ENCODE assay signal across 1 cellular context in the genomic region with DNA sequence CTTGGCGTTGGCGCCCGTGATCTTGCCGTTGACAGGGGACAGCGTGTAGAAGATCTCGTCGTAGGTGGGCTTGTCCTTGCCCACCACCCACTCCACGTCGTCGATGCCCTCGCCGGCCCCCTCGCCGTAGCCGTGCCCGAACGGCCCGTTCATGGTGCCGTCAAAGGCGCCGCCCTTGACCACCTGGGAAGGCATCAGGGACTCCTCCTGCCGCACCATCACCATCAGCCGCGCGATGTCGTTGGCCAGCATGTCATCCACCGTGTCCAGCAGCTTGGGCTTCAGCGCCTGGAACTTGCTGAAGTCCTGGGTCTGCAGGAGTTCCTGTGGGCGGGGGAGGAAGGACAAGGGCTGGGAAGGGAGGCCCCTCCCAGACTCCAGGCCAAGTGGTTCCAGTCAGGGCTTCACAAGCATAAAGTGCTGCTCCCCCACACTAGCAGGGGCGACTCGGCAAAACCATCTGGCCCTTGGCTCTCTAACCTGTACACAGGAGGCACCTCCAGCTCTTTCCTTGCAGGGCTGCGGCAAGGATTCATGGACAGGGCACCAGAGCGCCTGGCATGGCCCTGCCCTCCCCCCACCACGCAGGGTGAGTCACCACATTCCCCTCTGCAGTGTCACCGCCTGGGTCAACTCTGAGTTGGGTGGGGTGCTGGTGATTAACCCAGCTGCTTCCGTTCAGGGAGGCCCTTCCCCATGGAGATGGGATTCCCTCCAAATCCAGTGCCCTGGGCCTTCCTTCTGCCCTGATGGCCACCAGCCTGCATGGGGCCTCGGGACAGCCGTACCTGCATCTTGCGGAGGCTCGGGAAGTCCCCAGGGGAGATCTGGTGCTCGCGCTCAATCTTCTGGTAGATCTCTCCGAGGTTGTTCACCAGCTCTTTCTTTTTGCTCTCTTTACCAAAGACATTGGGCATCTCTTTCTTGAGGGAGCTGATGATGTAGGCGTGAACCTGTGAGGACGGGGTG.
TF ChIP-seq lines count a peak whose summit lies in the region.

No MANE protein-coding gene starts in this region.

TF ChIP-seq in HepG2, 621 proteins besides CTCF, POLR2A, EP300 and RAD21 (continued from another document and continues in another):
- TF ChIP-seq HNF1A (IDR thresholded peaks at IDR 0.05; ENCODE audit: low read depth) (peak; percentile 44; the same call in 1 of the 2 replicates), HNF1A (CRISPR knock-in tag; IDR thresholded peaks at IDR 0.05; ENCODE audit: borderline replicate concordance) (no peak), ZMYM3 (CRISPR knock-in tag; IDR thresholded peaks at IDR 0.05) (no peak), GATAD2A (CRISPR knock-in tag; IDR thresholded peaks at IDR 0.05) (peak; percentile 78), ZBTB38 (CRISPR knock-in tag; IDR thresholded peaks at IDR 0.05) (peak; percentile 97), TP53 (CRISPR knock-in tag; conservative IDR thresholded peaks at IDR 0.05) (no peak), RBFOX2 (IDR thresholded peaks at IDR 0.05; ENCODE audit: low read depth, low read length) (0 out of 2 replicates have a peak, but pooled peaks have one; percentile 35), FOXK1 (CRISPR knock-in tag; IDR thresholded peaks at IDR 0.05; ENCODE audit: borderline replicate concordance, low read depth) (peak; percentile 23; the same call in 1 of the 2 replicates), THAP11 (CRISPR knock-in tag; IDR thresholded peaks at IDR 0.05) (peak; percentile 55; the same call in 1 of the 2 replicates), YEATS2 (CRISPR knock-in tag; IDR thresholded peaks at IDR 0.05; ENCODE audit: borderline replicate concordance) (peak; percentile 54; the same call in 1 of the 2 replicates), SOX13 (IDR thresholded peaks at IDR 0.05) (no peak), SOX13 (CRISPR knock-in tag; conservative IDR thresholded peaks at IDR 0.05 in 1 of 2, IDR thresholded peaks at IDR 0.05 in 1 of 2) (peak in 1 of 2 experiments; percentile 24; a peak in 1 of 4 replicates), SAP130 (CRISPR knock-in tag; IDR thresholded peaks at IDR 0.05; ENCODE audit: low read depth) (peak; percentile 85), ZNF670 (CRISPR knock-in tag; IDR thresholded peaks at IDR 0.05; ENCODE audit: borderline replicate concordance) (no peak), XRCC5 (optimal IDR thresholded peaks at IDR 0.05; ENCODE audit: low read length) (peak; percentile 38), GABPB1 (CRISPR knock-in tag; IDR thresholded peaks at IDR 0.05) (peak; percentile 78), NR2F6 (IDR thresholded peaks at IDR 0.05) (0 out of 2 replicates have a peak, but pooled peaks have one; percentile 19), NR2F6 (CRISPR knock-in tag; IDR thresholded peaks at IDR 0.05) (peak; percentile 74; the same call in 1 of the 2 replicates), ZSCAN25 (CRISPR knock-in tag; IDR thresholded peaks at IDR 0.05) (0 out of 2 replicates have a peak, but pooled peaks have one; percentile 21), ZMYM2 (CRISPR knock-in tag; IDR thresholded peaks at IDR 0.05) (no peak), ZNF253 (CRISPR knock-in tag; IDR thresholded peaks at IDR 0.05; ENCODE audit: borderline replicate concordance) (no peak), ELF1 (CRISPR knock-in tag; IDR thresholded peaks at IDR 0.05) (peak; percentile 17; the same call in 1 of the 2 replicates), ZNF563 (CRISPR knock-in tag; IDR thresholded peaks at IDR 0.05) (peak; percentile 46; the same call in 1 of the 2 replicates), KLF6 (CRISPR knock-in tag; IDR thresholded peaks at IDR 0.05) (no peak)
- TF ChIP-seq, protein P1, sequence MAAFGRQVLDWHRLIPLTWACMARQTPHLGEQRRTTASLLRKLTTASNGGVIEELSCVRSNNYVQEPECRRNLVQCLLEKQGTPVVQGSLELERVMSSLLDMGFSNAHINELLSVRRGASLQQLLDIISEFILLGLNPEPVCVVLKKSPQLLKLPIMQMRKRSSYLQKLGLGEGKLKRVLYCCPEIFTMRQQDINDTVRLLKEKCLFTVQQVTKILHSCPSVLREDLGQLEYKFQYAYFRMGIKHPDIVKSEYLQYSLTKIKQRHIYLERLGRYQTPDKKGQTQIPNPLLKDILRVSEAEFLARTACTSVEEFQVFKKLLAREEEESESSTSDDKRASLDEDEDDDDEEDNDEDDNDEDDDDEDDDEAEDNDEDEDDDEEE (CRISPR knock-in tag; IDR thresholded peaks at IDR 0.05): 0 out of 2 replicates have a peak, but pooled peaks have one; percentile 49
- TF ChIP-seq, protein P2, sequence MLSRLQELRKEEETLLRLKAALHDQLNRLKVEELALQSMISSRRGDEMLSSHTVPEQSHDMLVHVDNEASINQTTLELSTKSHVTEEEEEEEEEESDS (CRISPR knock-in tag; IDR thresholded peaks at IDR 0.05; ENCODE audit: borderline replicate concordance): no peak
- TF ChIP-seq, protein P3, sequence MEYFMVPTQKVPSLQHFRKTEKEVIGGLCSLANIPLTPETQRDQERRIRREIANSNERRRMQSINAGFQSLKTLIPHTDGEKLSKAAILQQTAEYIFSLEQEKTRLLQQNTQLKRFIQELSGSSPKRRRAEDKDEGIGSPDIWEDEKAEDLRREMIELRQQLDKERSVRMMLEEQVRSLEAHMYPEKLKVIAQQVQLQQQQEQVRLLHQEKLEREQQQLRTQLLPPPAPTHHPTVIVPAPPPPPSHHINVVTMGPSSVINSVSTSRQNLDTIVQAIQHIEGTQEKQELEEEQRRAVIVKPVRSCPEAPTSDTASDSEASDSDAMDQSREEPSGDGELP (IDR thresholded peaks at IDR 0.05; ENCODE audit: borderline replicate concordance, low read depth): peak; percentile 91; the same call in 1 of the 2 replicates
- TF ChIP-seq, protein P4, sequence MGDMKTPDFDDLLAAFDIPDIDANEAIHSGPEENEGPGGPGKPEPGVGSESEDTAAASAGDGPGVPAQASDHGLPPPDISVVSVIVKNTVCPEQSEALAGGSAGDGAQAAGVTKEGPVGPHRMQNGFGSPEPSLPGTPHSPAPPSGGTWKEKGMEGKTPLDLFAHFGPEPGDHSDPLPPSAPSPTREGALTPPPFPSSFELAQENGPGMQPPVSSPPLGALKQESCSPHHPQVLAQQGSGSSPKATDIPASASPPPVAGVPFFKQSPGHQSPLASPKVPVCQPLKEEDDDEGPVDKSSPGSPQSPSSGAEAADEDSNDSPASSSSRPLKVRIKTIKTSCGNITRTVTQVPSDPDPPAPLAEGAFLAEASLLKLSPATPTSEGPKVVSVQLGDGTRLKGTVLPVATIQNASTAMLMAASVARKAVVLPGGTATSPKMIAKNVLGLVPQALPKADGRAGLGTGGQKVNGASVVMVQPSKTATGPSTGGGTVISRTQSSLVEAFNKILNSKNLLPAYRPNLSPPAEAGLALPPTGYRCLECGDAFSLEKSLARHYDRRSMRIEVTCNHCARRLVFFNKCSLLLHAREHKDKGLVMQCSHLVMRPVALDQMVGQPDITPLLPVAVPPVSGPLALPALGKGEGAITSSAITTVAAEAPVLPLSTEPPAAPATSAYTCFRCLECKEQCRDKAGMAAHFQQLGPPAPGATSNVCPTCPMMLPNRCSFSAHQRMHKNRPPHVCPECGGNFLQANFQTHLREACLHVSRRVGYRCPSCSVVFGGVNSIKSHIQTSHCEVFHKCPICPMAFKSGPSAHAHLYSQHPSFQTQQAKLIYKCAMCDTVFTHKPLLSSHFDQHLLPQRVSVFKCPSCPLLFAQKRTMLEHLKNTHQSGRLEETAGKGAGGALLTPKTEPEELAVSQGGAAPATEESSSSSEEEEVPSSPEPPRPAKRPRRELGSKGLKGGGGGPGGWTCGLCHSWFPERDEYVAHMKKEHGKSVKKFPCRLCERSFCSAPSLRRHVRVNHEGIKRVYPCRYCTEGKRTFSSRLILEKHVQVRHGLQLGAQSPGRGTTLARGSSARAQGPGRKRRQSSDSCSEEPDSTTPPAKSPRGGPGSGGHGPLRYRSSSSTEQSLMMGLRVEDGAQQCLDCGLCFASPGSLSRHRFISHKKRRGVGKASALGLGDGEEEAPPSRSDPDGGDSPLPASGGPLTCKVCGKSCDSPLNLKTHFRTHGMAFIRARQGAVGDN (CRISPR knock-in tag; IDR thresholded peaks at IDR 0.05): peak; percentile 85
- TF ChIP-seq, protein P5, sequence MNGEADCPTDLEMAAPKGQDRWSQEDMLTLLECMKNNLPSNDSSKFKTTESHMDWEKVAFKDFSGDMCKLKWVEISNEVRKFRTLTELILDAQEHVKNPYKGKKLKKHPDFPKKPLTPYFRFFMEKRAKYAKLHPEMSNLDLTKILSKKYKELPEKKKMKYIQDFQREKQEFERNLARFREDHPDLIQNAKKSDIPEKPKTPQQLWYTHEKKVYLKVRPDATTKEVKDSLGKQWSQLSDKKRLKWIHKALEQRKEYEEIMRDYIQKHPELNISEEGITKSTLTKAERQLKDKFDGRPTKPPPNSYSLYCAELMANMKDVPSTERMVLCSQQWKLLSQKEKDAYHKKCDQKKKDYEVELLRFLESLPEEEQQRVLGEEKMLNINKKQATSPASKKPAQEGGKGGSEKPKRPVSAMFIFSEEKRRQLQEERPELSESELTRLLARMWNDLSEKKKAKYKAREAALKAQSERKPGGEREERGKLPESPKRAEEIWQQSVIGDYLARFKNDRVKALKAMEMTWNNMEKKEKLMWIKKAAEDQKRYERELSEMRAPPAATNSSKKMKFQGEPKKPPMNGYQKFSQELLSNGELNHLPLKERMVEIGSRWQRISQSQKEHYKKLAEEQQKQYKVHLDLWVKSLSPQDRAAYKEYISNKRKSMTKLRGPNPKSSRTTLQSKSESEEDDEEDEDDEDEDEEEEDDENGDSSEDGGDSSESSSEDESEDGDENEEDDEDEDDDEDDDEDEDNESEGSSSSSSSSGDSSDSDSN (CRISPR knock-in tag; IDR thresholded peaks at IDR 0.05): 0 out of 2 replicates have a peak, but pooled peaks have one; percentile 41
- TF ChIP-seq, protein P6, sequence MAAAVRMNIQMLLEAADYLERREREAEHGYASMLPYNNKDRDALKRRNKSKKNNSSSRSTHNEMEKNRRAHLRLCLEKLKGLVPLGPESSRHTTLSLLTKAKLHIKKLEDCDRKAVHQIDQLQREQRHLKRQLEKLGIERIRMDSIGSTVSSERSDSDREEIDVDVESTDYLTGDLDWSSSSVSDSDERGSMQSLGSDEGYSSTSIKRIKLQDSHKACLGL (CRISPR knock-in tag; IDR thresholded peaks at IDR 0.05): peak; percentile 44; the same call in 1 of the 2 replicates
- TF ChIP-seq, protein P7, sequence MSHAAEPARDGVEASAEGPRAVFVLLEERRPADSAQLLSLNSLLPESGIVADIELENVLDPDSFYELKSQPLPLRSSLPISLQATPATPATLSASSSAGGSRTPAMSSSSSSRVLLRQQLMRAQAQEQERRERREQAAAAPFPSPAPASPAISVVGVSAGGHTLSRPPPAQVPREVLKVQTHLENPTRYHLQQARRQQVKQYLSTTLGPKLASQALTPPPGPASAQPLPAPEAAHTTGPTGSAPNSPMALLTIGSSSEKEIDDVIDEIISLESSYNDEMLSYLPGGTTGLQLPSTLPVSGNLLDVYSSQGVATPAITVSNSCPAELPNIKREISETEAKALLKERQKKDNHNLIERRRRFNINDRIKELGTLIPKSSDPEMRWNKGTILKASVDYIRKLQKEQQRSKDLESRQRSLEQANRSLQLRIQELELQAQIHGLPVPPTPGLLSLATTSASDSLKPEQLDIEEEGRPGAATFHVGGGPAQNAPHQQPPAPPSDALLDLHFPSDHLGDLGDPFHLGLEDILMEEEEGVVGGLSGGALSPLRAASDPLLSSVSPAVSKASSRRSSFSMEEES (CRISPR knock-in tag; IDR thresholded peaks at IDR 0.05): 0 out of 2 replicates have a peak, but pooled peaks have one; percentile 19
- TF ChIP-seq, protein P8, sequence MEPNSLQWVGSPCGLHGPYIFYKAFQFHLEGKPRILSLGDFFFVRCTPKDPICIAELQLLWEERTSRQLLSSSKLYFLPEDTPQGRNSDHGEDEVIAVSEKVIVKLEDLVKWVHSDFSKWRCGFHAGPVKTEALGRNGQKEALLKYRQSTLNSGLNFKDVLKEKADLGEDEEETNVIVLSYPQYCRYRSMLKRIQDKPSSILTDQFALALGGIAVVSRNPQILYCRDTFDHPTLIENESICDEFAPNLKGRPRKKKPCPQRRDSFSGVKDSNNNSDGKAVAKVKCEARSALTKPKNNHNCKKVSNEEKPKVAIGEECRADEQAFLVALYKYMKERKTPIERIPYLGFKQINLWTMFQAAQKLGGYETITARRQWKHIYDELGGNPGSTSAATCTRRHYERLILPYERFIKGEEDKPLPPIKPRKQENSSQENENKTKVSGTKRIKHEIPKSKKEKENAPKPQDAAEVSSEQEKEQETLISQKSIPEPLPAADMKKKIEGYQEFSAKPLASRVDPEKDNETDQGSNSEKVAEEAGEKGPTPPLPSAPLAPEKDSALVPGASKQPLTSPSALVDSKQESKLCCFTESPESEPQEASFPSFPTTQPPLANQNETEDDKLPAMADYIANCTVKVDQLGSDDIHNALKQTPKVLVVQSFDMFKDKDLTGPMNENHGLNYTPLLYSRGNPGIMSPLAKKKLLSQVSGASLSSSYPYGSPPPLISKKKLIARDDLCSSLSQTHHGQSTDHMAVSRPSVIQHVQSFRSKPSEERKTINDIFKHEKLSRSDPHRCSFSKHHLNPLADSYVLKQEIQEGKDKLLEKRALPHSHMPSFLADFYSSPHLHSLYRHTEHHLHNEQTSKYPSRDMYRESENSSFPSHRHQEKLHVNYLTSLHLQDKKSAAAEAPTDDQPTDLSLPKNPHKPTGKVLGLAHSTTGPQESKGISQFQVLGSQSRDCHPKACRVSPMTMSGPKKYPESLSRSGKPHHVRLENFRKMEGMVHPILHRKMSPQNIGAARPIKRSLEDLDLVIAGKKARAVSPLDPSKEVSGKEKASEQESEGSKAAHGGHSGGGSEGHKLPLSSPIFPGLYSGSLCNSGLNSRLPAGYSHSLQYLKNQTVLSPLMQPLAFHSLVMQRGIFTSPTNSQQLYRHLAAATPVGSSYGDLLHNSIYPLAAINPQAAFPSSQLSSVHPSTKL (CRISPR knock-in tag; IDR thresholded peaks at IDR 0.05): peak; percentile 86
